ENCODE assay signal across 31 cellular contexts in genomic region chr22:36002861-36003260, GRCh38.
"Had no signal": no experiment of that assay in that cellular context is flagged by ENCODE, and none has a peak within 500 bp of the region (broad histone marks: within the 10 kb centered on the region; RNA-seq: fewer than 3 reads in every experiment).

No MANE protein-coding gene starts in this region.

- H3K36me3 ChIP-seq: ascending aorta, breast epithelium, cardiac muscle cell, colonic mucosa, esophagus squamous epithelium, gastroesophageal sphincter, heart right ventricle had no signal

- H3K27ac ChIP-seq: ascending aorta, breast epithelium, cardiac muscle cell, colonic mucosa, esophagus squamous epithelium, heart right ventricle, hepatocyte had no signal

- H3K4me3 Mint-ChIP-seq: activated CD4-positive, alpha-beta memory T cell treated with anti-CD3 and anti-CD28 coated beads for 36 hours; activated CD4-positive, alpha-beta T cell treated with anti-CD3 and anti-CD28 coated beads for 36 hours; activated CD4-positive, alpha-beta T cell treated with anti-CD3 and anti-CD28 coated beads, Interleukin-2, amount 10 ng/mL, durations not matched to agents 24 days and 14 days; activated CD8-positive, alpha-beta memory T cell treated with anti-CD3 and anti-CD28 coated beads, Interleukin-2, amount 10 ng/mL, durations not matched to agents 7 days and 5 days; activated CD8-positive, alpha-beta T cell treated with anti-CD3 and anti-CD28 coated beads, Interleukin-2, amount 10 ng/mL, durations not matched to agents 7 days and 5 days; activated naive CD4-positive, alpha-beta T cell treated with anti-CD3 and anti-CD28 coated beads, Interleukin-2, amount 10 ng/mL, durations not matched to agents 7 days and 5 days; activated naive CD8-positive, alpha-beta T cell treated with anti-CD3 and anti-CD28 coated beads, Interleukin-2, amount 10 ng/mL, durations not matched to agents 7 days and 5 days; activated T-helper 1 cell treated with anti-CD3 and anti-CD28 coated beads, Interleukin-12 subunit alpha, Interleukin-12 subunit beta, Interleukin-2, Interleukin-4 antibody, amounts not matched to agents 30 ng/mL and 10 ng/mL and 1 ng/mL, durations not matched to agents 14 hours and 24 hours and 36 hours; brain; endodermal cell had no signal

- H3K9me3 Mint-ChIP-seq: activated CD4-positive, alpha-beta memory T cell treated with anti-CD3 and anti-CD28 coated beads for 36 hours; activated CD4-positive, alpha-beta T cell treated with anti-CD3 and anti-CD28 coated beads, Interleukin-2, amount 10 ng/mL, durations not matched to agents 24 days and 14 days; activated naive CD4-positive, alpha-beta T cell treated with anti-CD3 and anti-CD28 coated beads, Interleukin-2, amount 10 ng/mL, durations not matched to agents 7 days and 5 days; activated naive CD4-positive, alpha-beta T cell treated with anti-CD3 and anti-CD28 coated beads, Interleukin-2, amount 50 U/mL, for 72 hours; activated naive CD8-positive, alpha-beta T cell treated with anti-CD3 and anti-CD28 coated beads, Interleukin-2, amount 10 ng/mL, durations not matched to agents 7 days and 5 days; activated T-helper 1 cell treated with anti-CD3 and anti-CD28 coated beads, Interleukin-12 subunit alpha, Interleukin-12 subunit beta, Interleukin-2, Interleukin-4 antibody, amounts not matched to agents 30 ng/mL and 10 ng/mL and 1 ng/mL, durations not matched to agents 14 hours and 24 hours and 36 hours; activated T-helper 2 cell treated with anti-CD3 and anti-CD28 coated beads, Interferon-gamma antibody, Interleukin-2, Interleukin-4, amounts not matched to agents 10 μg/mL and 5 μg/mL and 100 μg/mL, durations not matched to agents 14 hours and 24 hours and 36 hours; endodermal cell had no signal

- H3K27ac Mint-ChIP-seq: activated CD4-positive, alpha-beta memory T cell treated with anti-CD3 and anti-CD28 coated beads for 36 hours; activated CD4-positive, alpha-beta T cell treated with anti-CD3 and anti-CD28 coated beads for 36 hours; activated CD4-positive, alpha-beta T cell treated with anti-CD3 and anti-CD28 coated beads, Interleukin-2, amount 10 ng/mL, durations not matched to agents 24 days and 14 days; activated CD8-positive, alpha-beta memory T cell treated with anti-CD3 and anti-CD28 coated beads, Interleukin-2, amount 10 ng/mL, durations not matched to agents 7 days and 5 days; activated CD8-positive, alpha-beta T cell treated with anti-CD3 and anti-CD28 coated beads, Interleukin-2, amount 10 ng/mL, durations not matched to agents 7 days and 5 days; activated naive CD4-positive, alpha-beta T cell treated with anti-CD3 and anti-CD28 coated beads, Interleukin-2, amount 10 ng/mL, durations not matched to agents 7 days and 5 days; activated naive CD4-positive, alpha-beta T cell treated with anti-CD3 and anti-CD28 coated beads, Interleukin-2, amount 50 U/mL, for 72 hours; activated naive CD8-positive, alpha-beta T cell treated with anti-CD3 and anti-CD28 coated beads, Interleukin-2, amount 10 ng/mL, durations not matched to agents 7 days and 5 days; activated T-helper 1 cell treated with anti-CD3 and anti-CD28 coated beads, Interleukin-12 subunit alpha, Interleukin-12 subunit beta, Interleukin-2, Interleukin-4 antibody, amounts not matched to agents 30 ng/mL and 10 ng/mL and 1 ng/mL, durations not matched to agents 14 hours and 24 hours and 36 hours; activated T-helper 2 cell treated with anti-CD3 and anti-CD28 coated beads, Interferon-gamma antibody, Interleukin-2, Interleukin-4, amounts not matched to agents 10 μg/mL and 5 μg/mL and 100 μg/mL, durations not matched to agents 14 hours and 24 hours and 36 hours; brain; endodermal cell had no signal

- H3K27me3 Mint-ChIP-seq: activated CD4-positive, alpha-beta T cell treated with anti-CD3 and anti-CD28 coated beads for 36 hours; brain had no signal

- H3K9me3 ChIP-seq: ascending aorta, breast epithelium, colonic mucosa, esophagus squamous epithelium, gastroesophageal sphincter, heart right ventricle had no signal

- H3K4me1 Mint-ChIP-seq: activated CD4-positive, alpha-beta T cell treated with anti-CD3 and anti-CD28 coated beads for 36 hours; activated CD4-positive, alpha-beta T cell treated with anti-CD3 and anti-CD28 coated beads, Interleukin-2, amount 10 ng/mL, durations not matched to agents 24 days and 14 days; activated CD8-positive, alpha-beta memory T cell treated with anti-CD3 and anti-CD28 coated beads, Interleukin-2, amount 10 ng/mL, durations not matched to agents 7 days and 5 days; activated naive CD4-positive, alpha-beta T cell treated with anti-CD3 and anti-CD28 coated beads, Interleukin-2, amount 10 ng/mL, durations not matched to agents 7 days and 5 days had no signal

- H3K4me3 ChIP-seq: ascending aorta, breast epithelium, cardiac muscle cell, colonic mucosa, esophagus squamous epithelium, gastroesophageal sphincter, heart right ventricle, hepatocyte had no signal

- DNase-seq: activated CD4-positive, alpha-beta memory T cell treated with anti-CD3 and anti-CD28 coated beads for 36 hours; activated CD4-positive, alpha-beta T cell treated with anti-CD3 and anti-CD28 coated beads for 36 hours; activated CD4-positive, alpha-beta T cell treated with anti-CD3 and anti-CD28 coated beads, Interleukin-2, amount 10 ng/mL, durations not matched to agents 24 days and 14 days; activated CD4-positive, CD25-positive, alpha-beta regulatory T cell; activated CD4-positive, CD25-positive, alpha-beta regulatory T cell treated with anti-CD3 and anti-CD28 coated beads, Interleukin-2, amount 50 U/mL, for 72 hours; activated CD8-positive, alpha-beta memory T cell treated with anti-CD3 and anti-CD28 coated beads, Interleukin-2, amount 10 ng/mL, durations not matched to agents 7 days and 5 days; activated CD8-positive, alpha-beta memory T cell treated with anti-CD3 and anti-CD28 coated beads, Interleukin-2, amount 50 U/mL, for 4 hours; activated CD8-positive, alpha-beta T cell treated with anti-CD3 and anti-CD28 coated beads, Interleukin-2, amount 10 ng/mL, durations not matched to agents 7 days and 5 days; activated effector memory CD4-positive, alpha-beta T cell treated with anti-CD3 and anti-CD28 coated beads, Interleukin-2, amount 50 U/mL, for 16 hours; activated naive CD4-positive, alpha-beta T cell treated with anti-CD3 and anti-CD28 coated beads, Interleukin-2, amount 10 ng/mL, durations not matched to agents 7 days and 5 days; activated naive CD8-positive, alpha-beta T cell treated with anti-CD3 and anti-CD28 coated beads, Interleukin-2, amount 10 ng/mL, durations not matched to agents 7 days and 5 days; activated T-cell treated with anti-CD3 and anti-CD28 coated beads, Interleukin-2, amount 50 U/mL, for 1 hour; activated T-cell treated with anti-CD3 and anti-CD28 coated beads, Interleukin-2, amount 50 U/mL, for 48 hours; central memory CD4-positive, alpha-beta T cell; cerebellar nuclear complex; colonic mucosa; effector CD8-positive, alpha-beta T cell; endodermal cell; esophagus squamous epithelium; foreskin melanocyte; heart right ventricle; T-helper 2 cell had no signal

- ATAC-seq: activated CD4-positive, alpha-beta T cell treated with anti-CD3 and anti-CD28 coated beads for 36 hours; activated CD8-positive, alpha-beta memory T cell treated with anti-CD3 and anti-CD28 coated beads, Interleukin-2, amount 10 ng/mL, durations not matched to agents 7 days and 5 days; activated CD8-positive, alpha-beta T cell treated with anti-CD3 and anti-CD28 coated beads, Interleukin-2, amount 10 ng/mL, durations not matched to agents 7 days and 5 days; activated naive CD4-positive, alpha-beta T cell treated with anti-CD3 and anti-CD28 coated beads, Interleukin-2, amount 50 U/mL, for 72 hours; gastroesophageal sphincter; heart right ventricle had no signal

- H3K36me3 Mint-ChIP-seq: activated CD4-positive, alpha-beta memory T cell treated with anti-CD3 and anti-CD28 coated beads for 36 hours; activated CD8-positive, alpha-beta memory T cell treated with anti-CD3 and anti-CD28 coated beads, Interleukin-2, amount 10 ng/mL, durations not matched to agents 7 days and 5 days; activated naive CD4-positive, alpha-beta T cell treated with anti-CD3 and anti-CD28 coated beads, Interleukin-2, amount 10 ng/mL, durations not matched to agents 7 days and 5 days; activated naive CD4-positive, alpha-beta T cell treated with anti-CD3 and anti-CD28 coated beads, Interleukin-2, amount 50 U/mL, for 72 hours; activated naive CD8-positive, alpha-beta T cell treated with anti-CD3 and anti-CD28 coated beads, Interleukin-2, amount 10 ng/mL, durations not matched to agents 7 days and 5 days had no signal

- H3K4me1 ChIP-seq: ascending aorta, breast epithelium, colonic mucosa had no signal
